17 cellular contexts compared by ENCODE assay signal in the genomic region with DNA sequence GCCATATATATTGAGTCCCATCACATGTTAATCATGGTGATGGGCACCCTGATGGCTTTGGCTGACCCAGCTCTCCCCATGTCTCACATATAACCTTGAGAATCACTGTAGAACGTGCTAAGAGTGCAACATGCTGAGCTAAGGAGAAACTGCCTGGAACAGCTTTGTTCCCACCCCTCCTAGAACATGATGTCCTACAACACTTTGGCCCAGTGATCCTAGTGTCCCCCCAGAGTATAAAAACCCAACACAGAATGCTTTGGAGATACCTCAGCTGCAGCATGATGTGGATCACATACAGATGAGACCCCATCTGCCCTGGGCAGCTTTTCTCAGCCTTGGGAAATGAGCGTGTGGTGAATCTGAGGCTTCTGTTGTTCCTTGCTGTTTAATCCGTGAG.
DNase-seq lines count a peak whose midpoint lies in the region; ATAC-seq, FAIRE-seq and TF ChIP-seq lines count a peak whose summit lies in the region.
"Had no signal": no experiment of that assay in that cellular context is flagged by ENCODE, and none has a peak within 500 bp of the region (broad histone marks: within the 10 kb centered on the region; RNA-seq: fewer than 3 reads in every experiment).

No MANE protein-coding gene starts in this region.

- no peak for TF ChIP-seq CTCF in right atrium auricular region (IDR thresholded peaks at IDR 0.05)
- TF ChIP-seq CTCF in mesothelial cell of epicardium (IDR thresholded peaks at IDR 0.05; ENCODE audit: unreplicated experiment) = no peak
- no peak for TF ChIP-seq CTCF in testis (IDR thresholded peaks at IDR 0.05)

- H3K4me3 ChIP-seq in right atrium auricular region (no peak overlapping the region), testis (no peak overlapping the region)
- H3K4me3 ChIP-seq: BLaER1 had no signal

- DNase-seq in Right ventricle myocardium inferior (ENCODE audit: missing footprints) (no peak), right atrium auricular region (ENCODE audit: low spot score) (no peak), left cardiac atrium (no peak), mesothelial cell of epicardium (ENCODE audit: low spot score in 2 of 2, unreplicated experiment in 2 of 2) (no peak), testis (peak; percentile 45), RCC 7860 (ENCODE audit: low spot score) (no peak), HuH-7 (ENCODE audit: low spot score) (no peak), inferior parietal cortex (ENCODE audit: extremely low spot score) (no peak)
- DNase-seq: 8988T; AML-193; Calu3; CD4-positive, alpha-beta T cell; DMS 273 treated with DMSO at 0.1 percent for 48 hours; GOT3; H9 had no signal

- H3K9me3 ChIP-seq in right atrium auricular region (no peaks in the 10 kb centered on the region), testis (no peaks in the 10 kb centered on the region)
- H3K9me3 ChIP-seq: BLaER1 had no signal

- no peak overlapping the region for H3K27ac ChIP-seq in right atrium auricular region
- peak overlapping the region in 1 of 2 donors; percentile 62 for H3K27ac ChIP-seq in testis
- H3K27ac ChIP-seq: BLaER1 had no signal

- H3K4me1 Mint-ChIP-seq in mesothelial cell of epicardium = peaks cover 47% of the 10 kb centered on the region

- peak overlapping the region; percentile 10 for H3K27ac Mint-ChIP-seq in mesothelial cell of epicardium
- H3K27ac Mint-ChIP-seq: CD4-positive, alpha-beta T cell; H9 had no signal

- 42 to 51% methylated on average over 3 of the region's 3 CpGs for WGBS in testis, 2 donors

- ATAC-seq in Right ventricle myocardium inferior (peak; percentile 61), left cardiac atrium (peak; percentile 14 to 41)

- H3K36me3 Mint-ChIP-seq in mesothelial cell of epicardium = no peaks in the 10 kb centered on the region

- H3K36me3 ChIP-seq in right atrium auricular region (no peaks in the 10 kb centered on the region), testis (ENCODE audit: low read depth, missing control alignments) (no peaks in the 10 kb centered on the region)
- H3K36me3 ChIP-seq: BLaER1 had no signal

- no peak for TF ChIP-seq POLR2A in testis (IDR thresholded peaks at IDR 0.05)

- no peak for FAIRE-seq in RCC 7860 (lab: Jason Lieb, UNC)
- FAIRE-seq: GM12891 had no signal

- peaks cover 0 to 23% of the 10 kb centered on the region in 2 donors for H3K4me1 ChIP-seq in right atrium auricular region
- peaks cover 5% of the 10 kb centered on the region for H3K4me1 ChIP-seq in testis

- H3K27me3 ChIP-seq in right atrium auricular region = no peaks in the 10 kb centered on the region
- H3K27me3 ChIP-seq in testis = no peaks in the 10 kb centered on the region
- H3K27me3 ChIP-seq: BLaER1 had no signal

- no peak overlapping the region for H3K4me3 Mint-ChIP-seq in mesothelial cell of epicardium
- H3K4me3 Mint-ChIP-seq: CD4-positive, alpha-beta T cell; H9 had no signal

- no peaks in the 10 kb centered on the region for H3K27me3 Mint-ChIP-seq in mesothelial cell of epicardium (ENCODE audit: low read depth)
- H3K27me3 Mint-ChIP-seq: CD4-positive, alpha-beta T cell had no signal

- H3K9me3 Mint-ChIP-seq in mesothelial cell of epicardium = no peaks in the 10 kb centered on the region
- H3K9me3 Mint-ChIP-seq: H9 had no signal

- intact Hi-C loops in Right ventricle myocardium inferior (cut with DNase I) (loop anchor here (10.0 kb wide), 3 partner anchors 74 to 266 kb away; no protein-coding TSS in a partner anchor), left cardiac atrium (cut with DNase I) (loop anchor here in 1 of 2 donors (5.0 kb wide), 1 partner anchor 52 kb away; no protein-coding TSS in a partner anchor), testis (cut with DNase I; ENCODE audit: low total_unique reads) (no loop called here)
